In the genomic region with DNA sequence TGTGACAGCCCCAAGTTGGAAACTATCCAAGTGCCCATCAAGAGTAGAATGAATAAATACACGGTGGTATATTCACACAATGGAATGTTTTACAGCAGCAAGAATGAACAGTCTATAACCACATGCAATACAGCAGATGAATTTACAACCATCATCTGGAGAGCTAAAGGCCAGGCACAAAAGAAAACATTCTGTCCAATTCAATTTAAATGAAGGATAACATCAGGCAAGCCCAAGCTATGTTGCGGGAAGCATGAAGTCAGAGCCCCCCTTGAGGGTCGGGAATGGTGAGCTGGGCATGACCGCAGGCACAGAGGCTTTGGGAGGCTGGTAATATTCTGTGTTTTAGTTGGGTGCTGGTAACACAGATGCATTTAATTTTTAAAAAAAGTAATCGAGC, we compare ENCODE assay signal across 24 cellular contexts.
"Had no signal": no experiment of that assay in that cellular context is flagged by ENCODE, and none has a peak within 500 bp of the region (broad histone marks: within the 10 kb centered on the region; RNA-seq: fewer than 3 reads in every experiment).

No MANE protein-coding gene starts in this region.

- H3K4me3 ChIP-seq: breast epithelium, coronary artery, esophagus squamous epithelium, heart right ventricle, lower lobe of right lung, pancreas, psoas muscle, right atrium auricular region, thyroid gland, upper lobe of right lung had no signal

- H3K4me1 ChIP-seq: breast epithelium, pancreas, psoas muscle, right atrium auricular region, thyroid gland, upper lobe of right lung had no signal

- H3K27me3 ChIP-seq: breast epithelium, esophagus squamous epithelium, heart right ventricle, neutrophil, pancreas, right atrium auricular region, thyroid gland, upper lobe of right lung had no signal

- H3K9me3 ChIP-seq: esophagus squamous epithelium, lower lobe of right lung, neutrophil, pancreas, psoas muscle, right atrium auricular region, thyroid gland, upper lobe of right lung had no signal

- DNase-seq: activated B cell treated with CpG ODN at 0.5 μM for 24 hours; activated CD4-positive, alpha-beta T cell treated with anti-CD3 and anti-CD28 coated beads for 36 hours; activated CD4-positive, alpha-beta T cell treated with anti-CD3 and anti-CD28 coated beads, Interleukin-2, amount 50 U/mL, for 48 hours; activated CD8-positive, alpha-beta memory T cell treated with anti-CD3 and anti-CD28 coated beads, Interleukin-2, amount 50 U/mL, for 48 hours; activated naive CD4-positive, alpha-beta T cell treated with Interleukin-2 at 50 U/mL for 16 hours; activated naive CD8-positive, alpha-beta T cell treated with anti-CD3 and anti-CD28 coated beads for 36 hours; activated T-cell treated with anti-CD3 and anti-CD28 coated beads, Interleukin-2, amount 50 U/mL, for 4 hours; esophagus squamous epithelium; heart right ventricle; lower lobe of right lung; midbrain; pancreas; psoas muscle; stimulated activated CD4-positive, alpha-beta T cell treated with anti-CD3 and anti-CD28 coated beads, Interleukin-4, amount 100 ng/mL, for 4 hours; substantia nigra; T1000; thyroid gland; upper lobe of right lung had no signal

- H3K36me3 ChIP-seq: breast epithelium, pancreas had no signal

- H3K27ac ChIP-seq: breast epithelium, coronary artery, esophagus squamous epithelium, heart right ventricle, lower lobe of right lung, neutrophil, pancreas, psoas muscle, right atrium auricular region, thyroid gland, upper lobe of right lung had no signal

- ATAC-seq: activated CD4-positive, alpha-beta T cell treated with anti-CD3 and anti-CD28 coated beads for 36 hours; activated T-cell treated with anti-CD3 and anti-CD28 coated beads, Interleukin-2, amount 50 U/mL, for 4 hours; heart right ventricle; left lobe of liver; lower lobe of right lung; natural killer cell treated with Interleukin-12 subunit alpha and Interleukin-12 subunit beta and Interleukin-15 and Interleukin-18, amount 100 ng/mL, for 72 hours; pancreas; psoas muscle; upper lobe of right lung had no signal
